In genomic region chr7:43298617-43299016, GRCh38 we compare ENCODE assay signal across 26 cellular contexts.
"Had no signal": no experiment of that assay in that cellular context is flagged by ENCODE, and none has a peak within 500 bp of the region (broad histone marks: within the 10 kb centered on the region; RNA-seq: fewer than 3 reads in every experiment).

No MANE protein-coding gene starts in this region.

- H3K27ac ChIP-seq: stomach, suprapubic skin, testis, thoracic aorta, thyroid gland, tibial artery, tibial nerve, transverse colon, upper lobe of left lung, upper lobe of right lung, uterus, vagina had no signal

- H3K4me1 ChIP-seq: testis, thyroid gland, transverse colon, upper lobe of left lung, upper lobe of right lung, uterus had no signal

- H3K27me3 ChIP-seq: suprapubic skin, testis, thyroid gland, tibial artery, tibial nerve, transverse colon, upper lobe of left lung, upper lobe of right lung, uterus, vagina had no signal

- ATAC-seq: stimulated activated effector memory CD8-positive, alpha-beta T cell treated with anti-CD3 and anti-CD28 coated beads, Interleukin-12 subunit alpha, Interleukin-12 subunit beta, amount 100 ng/mL, for 72 hours; stimulated activated memory B cell treated with anti-CD40 and anti-IgM and Interleukin-4, amounts not matched to agents 10 μg/mL and 1 μg/mL and 100 μg/mL, for 72 hours; stimulated activated naive B cell treated with anti-CD40 and anti-IgM and Interleukin-4, amounts not matched to agents 10 μg/mL and 1 μg/mL and 100 μg/mL, for 72 hours; stimulated activated naive CD8-positive, alpha-beta T cell treated with anti-CD3 and anti-CD28 coated beads, Interleukin-15, amount 100 ng/mL, for 72 hours; stimulated activated naive CD8-positive, alpha-beta T cell treated with anti-CD3 and anti-CD28 coated beads, Interleukin-15, Interleukin-2, amounts not matched to agents 100 U/mL and 50 U/mL, for 24 hours; upper lobe of right lung had no signal

- H3K9me3 ChIP-seq: stomach, suprapubic skin, testis, thoracic aorta, thyroid gland, tibial artery, tibial nerve, transverse colon, upper lobe of left lung, upper lobe of right lung, uterus, vagina had no signal

- H3K4me3 ChIP-seq: stomach, suprapubic skin, testis, thoracic aorta, thyroid gland, tibial artery, tibial nerve, transverse colon, upper lobe of left lung, upper lobe of right lung, uterus, vagina had no signal

- DNase-seq: stimulated activated CD4-positive, alpha-beta T cell treated with anti-CD3 and anti-CD28 coated beads, Interleukin-2, amount 100 ng/mL, for 48 hours; stimulated activated CD4-positive, alpha-beta T cell treated with anti-CD3 and anti-CD28 coated beads, Interleukin-4, amount 100 ng/mL, for 1 hour; stimulated activated CD4-positive, alpha-beta T cell treated with anti-CD3 and anti-CD28 coated beads, Interleukin-4, amount 100 ng/mL, for 24 hours; stimulated activated CD4-positive, alpha-beta T cell treated with anti-CD3 and anti-CD28 coated beads, Interleukin-4, amount 100 ng/mL, for 4 hours; stimulated activated CD8-positive, alpha-beta memory T cell treated with anti-CD3 and anti-CD28 coated beads, Interleukin-4, amount 100 ng/mL, for 48 hours; stimulated activated naive B cell treated with anti-CD40 and anti-IgM and Interleukin-4, amounts not matched to agents 10 μg/mL and 1 μg/mL and 100 μg/mL, for 72 hours; stimulated activated naive CD4-positive, alpha-beta T cell; stimulated activated naive CD4-positive, alpha-beta T cell treated with Interleukin-2 at 50 U/mL for 16 hours; stimulated activated naive CD8-positive, alpha-beta T cell treated with anti-CD3 and anti-CD28 coated beads, Interleukin-15, amount 100 ng/mL, for 72 hours; stimulated activated naive CD8-positive, alpha-beta T cell treated with anti-CD3 and anti-CD28 coated beads, Interleukin-15, Interleukin-2, amounts not matched to agents 100 U/mL and 50 U/mL, for 24 hours; stomach; substantia nigra; testis; thyroid gland; tibial artery; transverse colon; trophoblast cell; upper lobe of left lung; upper lobe of right lung; uterus had no signal

- H3K36me3 ChIP-seq: stomach, suprapubic skin, thoracic aorta, thyroid gland, tibial artery, tibial nerve, transverse colon, upper lobe of left lung, upper lobe of right lung, uterus, vagina had no signal
